ENCODE assay signal across 8 cellular contexts in genomic region chr12:116172224-116172849, GRCh38.
A peak's percentile ranks its signal among the peaks of the same experiment; 100 is the strongest.
DNase-seq lines count a peak whose midpoint lies in the region; ATAC-seq lines count a peak whose summit lies in the region.

No MANE protein-coding gene starts in this region.

- H3K9me3 Mint-ChIP-seq in dendritic cell treated with granulocyte-macrophage colony-stimulating factor and Interleukin-4, amounts not matched to agents 40 ng/mL and 50 ng/mL, for 4 days = no peaks in the 10 kb centered on the region

- no peaks in the 10 kb centered on the region for H3K36me3 Mint-ChIP-seq in dendritic cell treated with granulocyte-macrophage colony-stimulating factor and Interleukin-4, amounts not matched to agents 40 ng/mL and 50 ng/mL, for 4 days (ENCODE audit: low read depth)

- H3K4me3 Mint-ChIP-seq in dendritic cell treated with granulocyte-macrophage colony-stimulating factor and Interleukin-4, amounts not matched to agents 40 ng/mL and 50 ng/mL, for 4 days = peak overlapping the region; percentile 43

- H3K27ac Mint-ChIP-seq in dendritic cell treated with granulocyte-macrophage colony-stimulating factor and Interleukin-4, amounts not matched to agents 40 ng/mL and 50 ng/mL, for 4 days = peak overlapping the region; percentile 46

- DNase-seq in CD1c-positive myeloid dendritic cell (ENCODE audit: extremely low spot score) (peak; percentile 63), NAMALWA (ENCODE audit: low spot score) (peak; percentile 14), NCI-H1436 (lab: John Stamatoyannopoulos, UW) (no peak), GM03348 (ENCODE audit: low spot score) (no peak), DMS114 treated with DMSO at 0.1 percent for 48 hours (lab: John Stamatoyannopoulos, UW; ENCODE audit: unreplicated experiment) (no peak)

- H3K27me3 Mint-ChIP-seq in dendritic cell treated with granulocyte-macrophage colony-stimulating factor and Interleukin-4, amounts not matched to agents 40 ng/mL and 50 ng/mL, for 4 days = no peaks in the 10 kb centered on the region

- peaks cover 49% of the 10 kb centered on the region for H3K4me1 Mint-ChIP-seq in dendritic cell treated with granulocyte-macrophage colony-stimulating factor and Interleukin-4, amounts not matched to agents 40 ng/mL and 50 ng/mL, for 4 days (ENCODE audit: low read depth)

- ATAC-seq in GM21515 (IDR thresholded peaks at IDR 0.05; ENCODE audit: unreplicated experiment) (peak; percentile 92), HG02763 (IDR thresholded peaks at IDR 0.05; ENCODE audit: unreplicated experiment) (no peak)

- intact Hi-C loops in dendritic cell treated with granulocyte-macrophage colony-stimulating factor and Interleukin-4, amounts not matched to agents 40 ng/mL and 50 ng/mL, for 4 days (cut with micrococcal nuclease) = no loop called here

Comparison
In these comparisons a context has a peak if more than half of its experiments do, and no peak if none do; other contexts are left out.
1. DNase-seq: peak in CD1c-positive myeloid dendritic cell (single experiment) and NAMALWA (single experiment); none in NCI-H1436 (single experiment), GM03348 (single experiment) and DMS114 treated with DMSO at 0.1 percent for 48 hours (single experiment).